1 cellular context compared by ENCODE assay signal in genomic region chr7:100806883-100807282, GRCh38. TPM values are rescaled to one million over a fixed set of nuclear protein-coding genes. Genes with fewer than 3 reads are reported as not detected.
"Had no signal": no experiment of that assay in that cellular context is flagged by ENCODE, and none has a peak within 500 bp of the region (broad histone marks: within the 10 kb centered on the region; RNA-seq: fewer than 3 reads in every experiment).

No MANE protein-coding gene starts in this region.

RNA-seq across cellular contexts. Expression of gene EPHB4, which starts 20.4 kb away (rescaled TPM):
- polyA plus RNA-seq: IgD-negative memory B cell had no signal
